8 cellular contexts compared by ENCODE assay signal in the genomic region with DNA sequence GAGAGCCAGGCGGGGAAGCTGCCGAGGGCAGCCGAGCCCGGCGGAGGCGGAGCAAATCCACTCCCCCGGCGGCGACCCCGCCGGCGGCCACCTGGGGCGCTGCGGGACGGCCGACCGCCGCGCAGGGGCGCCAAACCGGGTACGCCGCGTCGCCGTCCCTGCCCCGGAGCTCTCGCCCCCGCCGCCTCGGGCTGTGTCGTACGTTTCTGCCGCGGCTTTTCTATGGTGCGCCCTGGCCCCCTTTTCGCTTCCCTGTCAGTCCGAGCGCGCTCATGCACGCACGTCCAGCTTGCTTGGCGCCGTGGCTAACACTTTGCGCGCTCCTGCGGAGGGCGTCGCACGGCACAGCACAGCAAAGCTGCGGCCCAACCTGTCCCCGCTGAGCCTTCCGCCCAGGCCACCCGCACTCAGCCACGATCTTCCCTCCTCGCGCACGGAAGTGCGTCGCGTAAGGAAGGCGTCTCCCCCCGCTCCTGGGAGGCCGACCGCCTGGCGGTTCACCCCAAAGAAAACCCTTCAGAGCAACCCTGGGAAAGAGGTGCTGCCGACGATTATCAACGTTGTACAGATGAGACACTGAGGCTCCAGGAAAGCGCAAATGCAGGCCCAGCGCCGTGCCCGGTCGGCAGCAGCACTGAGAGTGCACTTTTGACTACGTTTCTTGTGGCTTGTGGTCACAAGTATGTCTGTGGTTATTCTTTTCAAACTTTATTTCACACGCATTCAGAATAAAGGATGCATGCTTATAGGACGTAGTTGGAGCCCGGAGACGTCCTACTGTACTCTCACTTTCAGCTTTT. TPM values are rescaled to one million over a fixed set of nuclear protein-coding genes. Genes with fewer than 3 reads are reported as not detected.
DNase-seq lines count a peak whose midpoint lies in the region; TF ChIP-seq lines count a peak whose summit lies in the region.

Gene HECTD1 (minus strand): TSS at position 48 of the 800 bp plus-strand sequence. CDS start 1,857 bp downstream, outside the sequence.

- H3K4me3 ChIP-seq in H7 (ENCODE audit: insufficient read depth, low read depth, low read length) (peak within 1 kb of the TSS; percentile 92), foreskin fibroblast (ENCODE audit: low read depth in 1 of 2, low read length in 2 of 2) (peak within 1 kb of the TSS; percentile 70 to 86), neuron (ENCODE audit: low read length) (peak within 1 kb of the TSS; percentile 65), subcutaneous abdominal adipose tissue (ENCODE audit: low read depth in 1 of 5, low read length in 5 of 5) (peak within 1 kb of the TSS; percentile 74 to 87 (median 84))

- no peak for TF ChIP-seq CTCF in foreskin fibroblast (IDR thresholded peaks at IDR 0.05; ENCODE audit: low read depth, low read length)

- no peaks in the 10 kb centered on the region for H3K9me3 ChIP-seq in neuron (ENCODE audit: low read length)
- H3K9me3 ChIP-seq in subcutaneous abdominal adipose tissue (ENCODE audit: control insufficient read depth in 5 of 5, low read length in 5 of 5): no peaks in the 10 kb centered on the region

- H3K36me3 ChIP-seq in H7 (replicated peaks; ENCODE audit: control insufficient read depth, insufficient read depth, low read length) (no peaks in the 10 kb centered on the region), neuron (ENCODE audit: insufficient read depth, low read length) (peaks cover 6% of the 10 kb centered on the region), subcutaneous abdominal adipose tissue (ENCODE audit: control insufficient read depth in 5 of 5, insufficient read depth in 5 of 5, low read length in 5 of 5) (peaks cover 0 to 4% (median 0%) of the 10 kb centered on the region in 5 donors)

- peak within 1 kb of the TSS; percentile 99 for H3K27ac ChIP-seq in subcutaneous abdominal adipose tissue (ENCODE audit: low read depth, low read length)

- H2AFZ ChIP-seq in neuron (ENCODE audit: low read depth, low read length): peak within 1 kb of the TSS; percentile 80

- H3K4me1 ChIP-seq in neuron (ENCODE audit: insufficient read depth, low read length): peaks cover 19% of the 10 kb centered on the region
- peaks cover 1 to 30% (median 29%) of the 10 kb centered on the region in 5 donors for H3K4me1 ChIP-seq in subcutaneous abdominal adipose tissue (ENCODE audit: control insufficient read depth in 5 of 5, insufficient read depth in 5 of 5, low read length in 5 of 5)

- H3K27me3 ChIP-seq in H7 (ENCODE audit: control insufficient read depth, insufficient read depth, low read length): no peaks in the 10 kb centered on the region
- no peaks in the 10 kb centered on the region for H3K27me3 ChIP-seq in neuron (ENCODE audit: insufficient read depth, low read length)
- H3K27me3 ChIP-seq in subcutaneous abdominal adipose tissue (ENCODE audit: control insufficient read depth in 5 of 5, insufficient read depth in 4 of 5, low read length in 5 of 5): no peaks in the 10 kb centered on the region

- H3K9ac ChIP-seq in subcutaneous abdominal adipose tissue (ENCODE audit: low read length in 5 of 5): peak within 1 kb of the TSS; percentile 97 to 100 (median 100)

- DNase-seq in GDM1 (lab: John Stamatoyannopoulos, UW) (peak; percentile 92), H7 (peak; percentile 98), LoVo (ENCODE audit: low spot score) (peak; percentile 93), SHP77 treated with DMSO at 0.1 percent for 48 hours (lab: John Stamatoyannopoulos, UW) (peak; percentile 90), foreskin fibroblast (peak; percentile 83 to 95)
- peak; percentile 96 for DNase-seq in activated effector memory CD4-positive, alpha-beta T cell treated with anti-CD3 and anti-CD28 coated beads, Interleukin-2, amount 50 U/mL, for 16 hours

RNA-seq across cellular contexts. Expression of gene HECTD1, which starts in this region (rescaled TPM):
- 74.7 and 104 TPM in 2 replicates for total RNA-seq in H7 (2014; rRNA removed; shearing (Covaris generic))

Comparison
In these comparisons a context has a peak if more than half of its experiments do, and no peak if none do; other contexts are left out.
1. Peak in every context shown above with its lines: DNase-seq, H3K4me3 ChIP-seq and H3K27ac ChIP-seq.